8 cellular contexts compared by ENCODE assay signal in the genomic region with DNA sequence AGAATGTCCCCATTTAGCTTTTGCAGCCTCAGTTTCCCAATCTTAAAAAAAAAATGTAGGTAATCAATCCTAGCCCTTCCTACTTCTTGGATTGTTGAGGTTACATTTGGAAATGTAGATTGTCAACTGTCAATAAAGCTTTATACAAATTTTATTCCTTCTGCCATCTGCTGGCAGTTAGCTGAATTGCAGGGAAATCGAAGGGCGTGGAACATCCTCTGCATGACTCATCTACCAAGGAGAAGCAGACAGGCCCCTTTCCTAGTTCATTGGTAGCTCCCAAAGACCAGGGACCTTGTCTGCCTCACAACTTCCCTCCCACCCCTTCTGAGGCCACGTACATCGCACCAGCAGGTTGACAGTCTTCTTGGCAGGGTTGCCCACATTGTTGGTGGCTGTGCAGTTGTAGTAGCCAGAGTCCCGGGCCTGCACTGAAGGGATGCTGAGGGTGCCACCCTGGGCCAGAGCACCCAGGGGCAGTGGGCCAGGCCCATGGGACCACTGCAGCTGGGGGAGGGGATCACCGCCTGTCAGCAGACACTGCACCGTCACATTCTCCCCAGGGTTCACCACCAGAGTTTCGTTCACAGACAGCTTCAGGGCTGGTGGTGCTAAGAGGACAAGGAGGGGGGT. TPM values are rescaled to one million over a fixed set of nuclear protein-coding genes. Genes with fewer than 3 reads are reported as not detected.
A peak's percentile ranks its signal among the peaks of the same experiment; 100 is the strongest.
DNase-seq lines count a peak whose midpoint lies in the region; ATAC-seq, FAIRE-seq and TF ChIP-seq lines count a peak whose summit lies in the region.

No MANE protein-coding gene starts in this region.

- ATAC-seq in GM18498 (IDR thresholded peaks at IDR 0.05; ENCODE audit: unreplicated experiment), result no peak
- no peak for ATAC-seq in HG03565 (IDR thresholded peaks at IDR 0.05; ENCODE audit: unreplicated experiment)

- no peaks in the 10 kb centered on the region for H3F3A ChIP-seq in neural cell (ENCODE audit: insufficient read depth, low read length, poor library complexity, severe bottlenecking)

- no peak overlapping the region for H3K23ac ChIP-seq in H9 (ENCODE audit: insufficient read length, low read depth, low read length)

- no peaks in the 10 kb centered on the region for H3K79me1 ChIP-seq in H9 (ENCODE audit: insufficient read depth, low read depth, low read length, poor library complexity, severe bottlenecking)

- TF ChIP-seq CTCF in CD14-positive monocyte (IDR thresholded peaks at IDR 0.05) (peak; percentile 80), H9 (conservative IDR thresholded peaks at IDR 0.05) (peak; percentile 94), bronchial epithelial cell (IDR thresholded peaks at IDR 0.05; ENCODE audit: insufficient read depth, low read length, severe bottlenecking) (peak; percentile 47), neural cell (IDR thresholded peaks at IDR 0.05; ENCODE audit: poor library complexity, severe bottlenecking) (peak; percentile 60)

- no peak overlapping the region for H2BK20ac ChIP-seq in H9 (ENCODE audit: low read depth, low read length, poor library complexity, severe bottlenecking)

- no peak for TF ChIP-seq EP300 in neural cell (conservative IDR thresholded peaks at IDR 0.05; ENCODE audit: poor library complexity, severe bottlenecking)

- H3K56ac ChIP-seq in H9 (ENCODE audit: insufficient read length, low read depth, low read length), result no peak overlapping the region

- H3K27ac Mint-ChIP-seq in CD14-positive monocyte (no peak overlapping the region), H9 (peak overlapping the region in 1 of 3 experiments; percentile 67; a peak in 1 of 7 replicates)

- H3K4me1 ChIP-seq in H9 (ENCODE audit: insufficient read depth, low read length), result no peaks in the 10 kb centered on the region

- H4K91ac ChIP-seq in H9 (ENCODE audit: insufficient read length, low read depth, low read length), result no peak overlapping the region

- H4K20me1 ChIP-seq in H9 (ENCODE audit: control insufficient read depth, insufficient read depth, insufficient read length), result no peaks in the 10 kb centered on the region
- H4K20me1 ChIP-seq in neural cell (ENCODE audit: insufficient read depth), result no peaks in the 10 kb centered on the region

- no peak overlapping the region for H2BK5ac ChIP-seq in H9 (ENCODE audit: insufficient read length, low read length)

- H3K36me3 Mint-ChIP-seq in CD14-positive monocyte (no peaks in the 10 kb centered on the region), H9 (ENCODE audit: insufficient read depth in 1 of 3, low read depth in 3 of 3) (no peaks in the 10 kb centered on the region)

- no peak for DNase-seq in CD14-positive monocyte (ENCODE audit: low spot score)
- peak; percentile 67 for DNase-seq in H9
- peak; percentile 64 for DNase-seq in SKM-1 treated with dmso at 0.1 percent for 144 hours (lab: John Stamatoyannopoulos, UW; ENCODE audit: unreplicated experiment)
- no peak for DNase-seq in bronchial epithelial cell (ENCODE audit: low read depth)
- no peak for DNase-seq in putamen (ENCODE audit: low spot score)

- H3K4me1 Mint-ChIP-seq in CD14-positive monocyte (peaks cover 7% of the 10 kb centered on the region), H9 (peaks cover 16 to 22% of the 10 kb centered on the region in 2 experiments)

- no CpG with 5 or more reads among the region's 8 CpGs for WGBS in H9 (ENCODE audit: extremely low coverage, insufficient read length, low lambda C conversion rate)

- H2BK12ac ChIP-seq in H9 (ENCODE audit: insufficient read length, low read depth, low read length), result no peak overlapping the region

- intact Hi-C loops in CD14-positive monocyte (cut with micrococcal nuclease), result no loop called here

- H3K27me3 Mint-ChIP-seq in CD14-positive monocyte (ENCODE audit: low read depth in 3 of 3) (peaks cover 15 to 45% (median 22%) of the 10 kb centered on the region in 3 donors), H9 (ENCODE audit: low read depth) (peaks cover 54% of the 10 kb centered on the region)

- H3K27ac ChIP-seq in H9 (ENCODE audit: insufficient read length, low read depth, low read length) (no peak overlapping the region), neural cell (ENCODE audit: low read length) (no peak overlapping the region)

- H4K8ac ChIP-seq in H9 (replicated peaks; ENCODE audit: insufficient read length, low read depth, low read length), result no peak overlapping the region

- H3K9ac ChIP-seq in H9 (ENCODE audit: extremely low read depth, insufficient read length, low read length) (no peak overlapping the region), neural cell (ENCODE audit: low read length) (no peak overlapping the region)

- H3K9me3 ChIP-seq in H9 (ENCODE audit: control insufficient read depth, low read depth, low read length), result no peaks in the 10 kb centered on the region
- H3K9me3 ChIP-seq in neural cell (ENCODE audit: low read length), result no peaks in the 10 kb centered on the region

- H3K79me2 ChIP-seq in H9 (ENCODE audit: insufficient read depth, low read length) (no peaks in the 10 kb centered on the region), neural cell (replicated peaks; ENCODE audit: insufficient read depth, low read length) (no peaks in the 10 kb centered on the region)

- no peak overlapping the region for H2BK15ac ChIP-seq in H9 (ENCODE audit: low read depth, low read length)

- H3K4me3 ChIP-seq in bronchial epithelial cell (ENCODE audit: low read depth, low read length) (no peak overlapping the region), neural cell (ENCODE audit: low read length) (no peak overlapping the region)

- TF ChIP-seq RAD21 in neural cell (conservative IDR thresholded peaks at IDR 0.05), result peak; percentile 28

- H3K23me2 ChIP-seq in H9 (ENCODE audit: insufficient read length, low read depth, low read length, poor library complexity, severe bottlenecking), result no peaks in the 10 kb centered on the region

- H2BK120ac ChIP-seq in H9 (ENCODE audit: low read depth, low read length, poor library complexity, severe bottlenecking), result no peak overlapping the region

- no peak overlapping the region for H2AK5ac ChIP-seq in H9 (ENCODE audit: insufficient read length, low read length)

- no peak overlapping the region for H3K4me3 Mint-ChIP-seq in CD14-positive monocyte
- H3K4me3 Mint-ChIP-seq in H9, result no peak overlapping the region

- H3T11ph ChIP-seq in H9 (ENCODE audit: low read length), result no peak overlapping the region

- H2AFZ ChIP-seq in H9 (ENCODE audit: low read length), result no peak overlapping the region
- no peak overlapping the region for H2AFZ ChIP-seq in neural cell (ENCODE audit: low read depth, low read length)

- H3K9me3 Mint-ChIP-seq in CD14-positive monocyte (peaks cover 7 to 20% (median 16%) of the 10 kb centered on the region in 7 donors), H9 (peaks cover 3 to 6% of the 10 kb centered on the region in 2 experiments; a peak in 3 of 5 replicates)

- no peak overlapping the region for H4K5ac ChIP-seq in H9 (ENCODE audit: insufficient read length, low read depth, low read length)

- no peak for FAIRE-seq in bronchial epithelial cell (lab: Jason Lieb, UNC)

- H3K36me3 ChIP-seq in bronchial epithelial cell (ENCODE audit: control insufficient read depth, insufficient read depth, low read length) (no peaks in the 10 kb centered on the region), neural cell (ENCODE audit: insufficient read depth, low read length) (no peaks in the 10 kb centered on the region)

- H3K9me2 ChIP-seq in neural cell (ENCODE audit: insufficient read depth, low read length), result no peaks in the 10 kb centered on the region

- H3K27me3 ChIP-seq in H9 (ENCODE audit: insufficient read depth, low read length) (no peaks in the 10 kb centered on the region; the same call in 1 of the 2 replicates), bronchial epithelial cell (ENCODE audit: control insufficient read depth, insufficient read depth, low read length) (no peaks in the 10 kb centered on the region), neural cell (ENCODE audit: insufficient read depth, low read depth, low read length) (peaks cover 6% of the 10 kb centered on the region)

- H3K4me2 ChIP-seq in H9 (ENCODE audit: insufficient read depth, insufficient read length, low read length) (no peak overlapping the region), neural cell (ENCODE audit: low read length) (no peak overlapping the region)

- H3K4ac ChIP-seq in H9 (ENCODE audit: low read depth, low read length), result no peak overlapping the region

- H3K18ac ChIP-seq in H9 (ENCODE audit: insufficient read length, low read depth, low read length), result no peak overlapping the region

- H3K14ac ChIP-seq in H9 (ENCODE audit: insufficient read depth, low read length), result no peak overlapping the region

TF ChIP-seq in neural cell, 6 proteins besides CTCF, POLR2A, EP300 and RAD21:
- peak; percentile 47 for TF ChIP-seq SMC3 (conservative IDR thresholded peaks at IDR 0.05; ENCODE audit: poor library complexity)
- no peak for TF ChIP-seq POLR2AphosphoS5 (IDR thresholded peaks at IDR 0.05)
- TF ChIP-seq, protein P1, sequence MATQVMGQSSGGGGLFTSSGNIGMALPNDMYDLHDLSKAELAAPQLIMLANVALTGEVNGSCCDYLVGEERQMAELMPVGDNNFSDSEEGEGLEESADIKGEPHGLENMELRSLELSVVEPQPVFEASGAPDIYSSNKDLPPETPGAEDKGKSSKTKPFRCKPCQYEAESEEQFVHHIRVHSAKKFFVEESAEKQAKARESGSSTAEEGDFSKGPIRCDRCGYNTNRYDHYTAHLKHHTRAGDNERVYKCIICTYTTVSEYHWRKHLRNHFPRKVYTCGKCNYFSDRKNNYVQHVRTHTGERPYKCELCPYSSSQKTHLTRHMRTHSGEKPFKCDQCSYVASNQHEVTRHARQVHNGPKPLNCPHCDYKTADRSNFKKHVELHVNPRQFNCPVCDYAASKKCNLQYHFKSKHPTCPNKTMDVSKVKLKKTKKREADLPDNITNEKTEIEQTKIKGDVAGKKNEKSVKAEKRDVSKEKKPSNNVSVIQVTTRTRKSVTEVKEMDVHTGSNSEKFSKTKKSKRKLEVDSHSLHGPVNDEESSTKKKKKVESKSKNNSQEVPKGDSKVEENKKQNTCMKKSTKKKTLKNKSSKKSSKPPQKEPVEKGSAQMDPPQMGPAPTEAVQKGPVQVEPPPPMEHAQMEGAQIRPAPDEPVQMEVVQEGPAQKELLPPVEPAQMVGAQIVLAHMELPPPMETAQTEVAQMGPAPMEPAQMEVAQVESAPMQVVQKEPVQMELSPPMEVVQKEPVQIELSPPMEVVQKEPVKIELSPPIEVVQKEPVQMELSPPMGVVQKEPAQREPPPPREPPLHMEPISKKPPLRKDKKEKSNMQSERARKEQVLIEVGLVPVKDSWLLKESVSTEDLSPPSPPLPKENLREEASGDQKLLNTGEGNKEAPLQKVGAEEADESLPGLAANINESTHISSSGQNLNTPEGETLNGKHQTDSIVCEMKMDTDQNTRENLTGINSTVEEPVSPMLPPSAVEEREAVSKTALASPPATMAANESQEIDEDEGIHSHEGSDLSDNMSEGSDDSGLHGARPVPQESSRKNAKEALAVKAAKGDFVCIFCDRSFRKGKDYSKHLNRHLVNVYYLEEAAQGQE (IDR thresholded peaks at IDR 0.05; ENCODE audit: borderline replicate concordance), result no peak
- no peak for TF ChIP-seq EZH2 (IDR thresholded peaks at IDR 0.05; ENCODE audit: borderline replicate concordance, insufficient read depth, low read length, poor library complexity, severe bottlenecking)

RNA-seq across cellular contexts. Expression of a gene that starts 43.6 kb away (rescaled TPM):
- polyA plus RNA-seq in CD14-positive monocyte (not detected), neural cell (4.3 and 6.2 TPM in 2 replicates)
- total RNA-seq in H9 (2021) (0.15 and 0.28 TPM in 2 replicates), bronchial epithelial cell (0.26 TPM in 2 replicates)
- polyA minus RNA-seq in neural cell, result 11.2 and 14.0 TPM in 2 replicates

Comparison
In these comparisons a context has a peak if more than half of its experiments do, and no peak if none do; other contexts are left out.
1. DNase-seq: peak in H9 (single experiment) and SKM-1 treated with dmso at 0.1 percent for 144 hours (single experiment); none in CD14-positive monocyte (single experiment), bronchial epithelial cell (single experiment) and putamen (single experiment).
2. Peak in every context shown above with its lines, with median percentiles within 50 percentile points of each other: CTCF ChIP-seq.